In the genomic region with DNA sequence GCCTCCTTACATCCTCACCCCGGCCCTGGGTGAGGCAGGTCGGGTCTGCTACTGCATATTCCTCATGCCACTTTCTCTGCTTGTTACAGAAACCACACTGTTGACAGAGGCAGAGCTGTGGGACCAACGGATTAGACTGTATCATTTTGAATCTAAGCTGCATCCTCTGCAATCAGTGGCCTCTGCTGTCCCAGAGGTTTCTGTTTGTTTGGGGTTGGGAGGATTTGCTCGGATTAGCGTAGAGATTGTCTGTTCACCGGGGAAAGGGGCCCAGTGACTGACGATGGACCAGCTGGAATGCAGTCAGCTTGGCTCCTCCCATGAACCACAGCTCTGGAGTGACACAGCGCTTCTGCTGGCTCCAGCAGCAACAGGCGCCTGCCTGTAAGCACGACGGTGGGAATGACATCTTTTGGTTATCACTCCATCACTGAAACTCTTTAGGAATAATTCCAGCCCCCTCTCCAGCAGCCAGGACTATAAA, we compare ENCODE assay signal across 1 cellular context.
A peak's percentile ranks its signal among the peaks of the same experiment; 100 is the strongest.
TF ChIP-seq lines count a peak whose summit lies in the region.

No MANE protein-coding gene starts in this region.

TF ChIP-seq in HEK293, 187 proteins besides CTCF, POLR2A, EP300 and RAD21 (continued from another document and continues in another):
- TF ChIP-seq ZNF654 (tag by site-specific recombination; IDR thresholded peaks at IDR 0.05; ENCODE audit: low read depth) (no peak), REPIN1 (tag by site-specific recombination; IDR thresholded peaks at IDR 0.05; ENCODE audit: low read depth) (no peak), IKZF3 (tag by site-specific recombination; IDR thresholded peaks at IDR 0.05) (no peak), ZNF843 (tag by site-specific recombination; IDR thresholded peaks at IDR 0.05) (no peak), ZFHX2 (tag by site-specific recombination; conservative IDR thresholded peaks at IDR 0.05) (no peak), ZNF658 (tag by site-specific recombination; IDR thresholded peaks at IDR 0.05) (no peak), ZNF146 (tag by site-specific recombination; IDR thresholded peaks at IDR 0.05) (no peak), ZNF449 (tag by site-specific recombination; IDR thresholded peaks at IDR 0.05) (no peak), ZNF558 (tag by site-specific recombination; IDR thresholded peaks at IDR 0.05) (no peak), ZBTB26 (tag by site-specific recombination; optimal IDR thresholded peaks at IDR 0.05) (no peak), KLF1 (tag by site-specific recombination; IDR thresholded peaks at IDR 0.05) (no peak), ZNF596 (tag by site-specific recombination; IDR thresholded peaks at IDR 0.05) (no peak), ZNF341 (tag by site-specific recombination; IDR thresholded peaks at IDR 0.05; ENCODE audit: low read depth) (no peak), ZNF664 (tag by site-specific recombination; IDR thresholded peaks at IDR 0.05) (no peak), ZNF529 (tag by site-specific recombination; IDR thresholded peaks at IDR 0.05; ENCODE audit: insufficient replicate concordance) (no peak), ZBTB17 (tag by site-specific recombination; IDR thresholded peaks at IDR 0.05) (peak; percentile 63; the same call in 1 of the 2 replicates), ZNF248 (tag by site-specific recombination; IDR thresholded peaks at IDR 0.05) (no peak), ZNF223 (tag by site-specific recombination; IDR thresholded peaks at IDR 0.05) (no peak), HOXD13 (CRISPR knock-in tag; IDR thresholded peaks at IDR 0.05; ENCODE audit: borderline replicate concordance) (no peak), ZBTB1 (tag by site-specific recombination; IDR thresholded peaks at IDR 0.05) (no peak), ZNF169 (tag by site-specific recombination; IDR thresholded peaks at IDR 0.05) (no peak), ZNF624 (tag by site-specific recombination; IDR thresholded peaks at IDR 0.05) (no peak), HOXC10 (CRISPR knock-in tag; IDR thresholded peaks at IDR 0.05) (no peak), ZNF792 (tag by site-specific recombination; IDR thresholded peaks at IDR 0.05) (no peak), ZIC2 (tag by site-specific recombination; IDR thresholded peaks at IDR 0.05) (no peak), GLIS2 (tag by site-specific recombination; IDR thresholded peaks at IDR 0.05) (no peak), ZBTB11 (tag by site-specific recombination; conservative IDR thresholded peaks at IDR 0.05; ENCODE audit: low read depth) (no peak), ZNF48 (tag by site-specific recombination; IDR thresholded peaks at IDR 0.05) (no peak), OSR2 (tag by site-specific recombination; IDR thresholded peaks at IDR 0.05) (peak; percentile 58; the same call in 1 of the 2 replicates), ZNF610 (tag by site-specific recombination; IDR thresholded peaks at IDR 0.05; ENCODE audit: borderline replicate concordance) (no peak), TCF7L2 (IDR thresholded peaks at IDR 0.05; ENCODE audit: borderline replicate concordance, low read depth, low read length) (no peak), ZFP37 (tag by site-specific recombination; IDR thresholded peaks at IDR 0.05) (no peak), ZNF132 (tag by site-specific recombination; IDR thresholded peaks at IDR 0.05; ENCODE audit: borderline replicate concordance) (no peak), ZNF354C (tag by site-specific recombination; IDR thresholded peaks at IDR 0.05; ENCODE audit: borderline replicate concordance, low read depth) (no peak), ZNF350 (tag by site-specific recombination; IDR thresholded peaks at IDR 0.05) (no peak), ZNF585B (tag by site-specific recombination; IDR thresholded peaks at IDR 0.05) (no peak), ZSCAN30 (tag by site-specific recombination; IDR thresholded peaks at IDR 0.05) (no peak; the same call in 1 of the 2 replicates), SCRT2 (tag by site-specific recombination; IDR thresholded peaks at IDR 0.05) (peak; percentile 98), KLF16 (tag by site-specific recombination; IDR thresholded peaks at IDR 0.05) (no peak), ZNF311 (tag by site-specific recombination; IDR thresholded peaks at IDR 0.05; ENCODE audit: borderline replicate concordance) (no peak), PRDM1 (tag by site-specific recombination; IDR thresholded peaks at IDR 0.05) (no peak), KLF8 (tag by site-specific recombination; IDR thresholded peaks at IDR 0.05) (peak; percentile 24; the same call in 1 of the 2 replicates), ZNF626 (tag by site-specific recombination; IDR thresholded peaks at IDR 0.05) (no peak), ZNF701 (tag by site-specific recombination; IDR thresholded peaks at IDR 0.05) (no peak), TRIM28 (IDR thresholded peaks at IDR 0.05; ENCODE audit: borderline replicate concordance, low read length) (peak; percentile 63; the same call in 1 of the 2 replicates), ZNF214 (tag by site-specific recombination; IDR thresholded peaks at IDR 0.05; ENCODE audit: borderline replicate concordance) (no peak), ZBTB20 (tag by site-specific recombination; IDR thresholded peaks at IDR 0.05) (peak; percentile 39; the same call in 1 of the 2 replicates), ZNF560 (tag by site-specific recombination; IDR thresholded peaks at IDR 0.05; ENCODE audit: borderline replicate concordance) (no peak), ZNF155 (tag by site-specific recombination; IDR thresholded peaks at IDR 0.05) (no peak), ZNF473 (tag by site-specific recombination; IDR thresholded peaks at IDR 0.05) (no peak), ZBTB6 (tag by site-specific recombination; IDR thresholded peaks at IDR 0.05) (0 out of 2 replicates have a peak, but pooled peaks have one; percentile 11), ZEB2 (tag by site-specific recombination; IDR thresholded peaks at IDR 0.05) (no peak), ZNF677 (tag by site-specific recombination; IDR thresholded peaks at IDR 0.05) (no peak)
- TF ChIP-seq, protein P1, sequence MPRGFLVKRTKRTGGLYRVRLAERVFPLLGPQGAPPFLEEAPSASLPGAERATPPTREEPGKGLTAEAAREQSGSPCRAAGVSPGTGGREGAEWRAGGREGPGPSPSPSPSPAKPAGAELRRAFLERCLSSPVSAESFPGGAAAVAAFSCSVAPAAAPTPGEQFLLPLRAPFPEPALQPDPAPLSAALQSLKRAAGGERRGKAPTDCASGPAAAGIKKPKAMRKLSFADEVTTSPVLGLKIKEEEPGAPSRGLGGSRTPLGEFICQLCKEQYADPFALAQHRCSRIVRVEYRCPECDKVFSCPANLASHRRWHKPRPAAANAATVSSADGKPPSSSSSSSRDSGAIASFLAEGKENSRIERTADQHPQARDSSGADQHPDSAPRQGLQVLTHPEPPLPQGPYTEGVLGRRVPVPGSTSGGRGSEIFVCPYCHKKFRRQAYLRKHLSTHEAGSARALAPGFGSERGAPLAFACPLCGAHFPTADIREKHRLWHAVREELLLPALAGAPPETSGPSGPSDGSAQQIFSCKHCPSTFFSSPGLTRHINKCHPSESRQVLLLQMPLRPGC (tag by site-specific recombination; IDR thresholded peaks at IDR 0.05): no peak
- TF ChIP-seq, protein P2, sequence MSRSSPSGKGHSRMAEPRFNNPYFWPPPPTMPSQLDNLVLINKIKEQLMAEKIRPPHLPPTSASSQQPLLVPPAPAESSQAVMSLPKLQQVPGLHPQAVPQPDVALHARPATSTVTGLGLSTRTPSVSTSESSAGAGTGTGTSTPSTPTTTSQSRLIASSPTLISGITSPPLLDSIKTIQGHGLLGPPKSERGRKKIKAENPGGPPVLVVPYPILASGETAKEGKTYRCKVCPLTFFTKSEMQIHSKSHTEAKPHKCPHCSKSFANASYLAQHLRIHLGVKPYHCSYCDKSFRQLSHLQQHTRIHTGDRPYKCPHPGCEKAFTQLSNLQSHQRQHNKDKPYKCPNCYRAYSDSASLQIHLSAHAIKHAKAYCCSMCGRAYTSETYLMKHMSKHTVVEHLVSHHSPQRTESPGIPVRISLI (tag by site-specific recombination; IDR thresholded peaks at IDR 0.05): no peak
- TF ChIP-seq, protein P3, sequence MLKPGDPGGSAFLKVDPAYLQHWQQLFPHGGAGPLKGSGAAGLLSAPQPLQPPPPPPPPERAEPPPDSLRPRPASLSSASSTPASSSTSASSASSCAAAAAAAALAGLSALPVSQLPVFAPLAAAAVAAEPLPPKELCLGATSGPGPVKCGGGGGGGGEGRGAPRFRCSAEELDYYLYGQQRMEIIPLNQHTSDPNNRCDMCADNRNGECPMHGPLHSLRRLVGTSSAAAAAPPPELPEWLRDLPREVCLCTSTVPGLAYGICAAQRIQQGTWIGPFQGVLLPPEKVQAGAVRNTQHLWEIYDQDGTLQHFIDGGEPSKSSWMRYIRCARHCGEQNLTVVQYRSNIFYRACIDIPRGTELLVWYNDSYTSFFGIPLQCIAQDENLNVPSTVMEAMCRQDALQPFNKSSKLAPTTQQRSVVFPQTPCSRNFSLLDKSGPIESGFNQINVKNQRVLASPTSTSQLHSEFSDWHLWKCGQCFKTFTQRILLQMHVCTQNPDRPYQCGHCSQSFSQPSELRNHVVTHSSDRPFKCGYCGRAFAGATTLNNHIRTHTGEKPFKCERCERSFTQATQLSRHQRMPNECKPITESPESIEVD (tag by site-specific recombination; IDR thresholded peaks at IDR 0.05): no peak
- TF ChIP-seq, protein P4, sequence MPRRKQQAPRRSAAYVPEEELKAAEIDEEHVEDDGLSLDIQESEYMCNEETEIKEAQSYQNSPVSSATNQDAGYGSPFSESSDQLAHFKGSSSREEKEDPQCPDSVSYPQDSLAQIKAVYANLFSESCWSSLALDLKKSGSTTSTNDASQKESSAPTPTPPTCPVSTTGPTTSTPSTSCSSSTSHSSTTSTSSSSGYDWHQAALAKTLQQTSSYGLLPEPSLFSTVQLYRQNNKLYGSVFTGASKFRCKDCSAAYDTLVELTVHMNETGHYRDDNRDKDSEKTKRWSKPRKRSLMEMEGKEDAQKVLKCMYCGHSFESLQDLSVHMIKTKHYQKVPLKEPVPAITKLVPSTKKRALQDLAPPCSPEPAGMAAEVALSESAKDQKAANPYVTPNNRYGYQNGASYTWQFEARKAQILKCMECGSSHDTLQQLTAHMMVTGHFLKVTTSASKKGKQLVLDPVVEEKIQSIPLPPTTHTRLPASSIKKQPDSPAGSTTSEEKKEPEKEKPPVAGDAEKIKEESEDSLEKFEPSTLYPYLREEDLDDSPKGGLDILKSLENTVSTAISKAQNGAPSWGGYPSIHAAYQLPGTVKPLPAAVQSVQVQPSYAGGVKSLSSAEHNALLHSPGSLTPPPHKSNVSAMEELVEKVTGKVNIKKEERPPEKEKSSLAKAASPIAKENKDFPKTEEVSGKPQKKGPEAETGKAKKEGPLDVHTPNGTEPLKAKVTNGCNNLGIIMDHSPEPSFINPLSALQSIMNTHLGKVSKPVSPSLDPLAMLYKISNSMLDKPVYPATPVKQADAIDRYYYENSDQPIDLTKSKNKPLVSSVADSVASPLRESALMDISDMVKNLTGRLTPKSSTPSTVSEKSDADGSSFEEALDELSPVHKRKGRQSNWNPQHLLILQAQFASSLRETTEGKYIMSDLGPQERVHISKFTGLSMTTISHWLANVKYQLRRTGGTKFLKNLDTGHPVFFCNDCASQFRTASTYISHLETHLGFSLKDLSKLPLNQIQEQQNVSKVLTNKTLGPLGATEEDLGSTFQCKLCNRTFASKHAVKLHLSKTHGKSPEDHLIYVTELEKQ (tag by site-specific recombination; IDR thresholded peaks at IDR 0.05; ENCODE audit: borderline replicate concordance): peak; percentile 28; the same call in 1 of the 2 replicates
